8 cellular contexts compared by ENCODE assay signal in the genomic region with DNA sequence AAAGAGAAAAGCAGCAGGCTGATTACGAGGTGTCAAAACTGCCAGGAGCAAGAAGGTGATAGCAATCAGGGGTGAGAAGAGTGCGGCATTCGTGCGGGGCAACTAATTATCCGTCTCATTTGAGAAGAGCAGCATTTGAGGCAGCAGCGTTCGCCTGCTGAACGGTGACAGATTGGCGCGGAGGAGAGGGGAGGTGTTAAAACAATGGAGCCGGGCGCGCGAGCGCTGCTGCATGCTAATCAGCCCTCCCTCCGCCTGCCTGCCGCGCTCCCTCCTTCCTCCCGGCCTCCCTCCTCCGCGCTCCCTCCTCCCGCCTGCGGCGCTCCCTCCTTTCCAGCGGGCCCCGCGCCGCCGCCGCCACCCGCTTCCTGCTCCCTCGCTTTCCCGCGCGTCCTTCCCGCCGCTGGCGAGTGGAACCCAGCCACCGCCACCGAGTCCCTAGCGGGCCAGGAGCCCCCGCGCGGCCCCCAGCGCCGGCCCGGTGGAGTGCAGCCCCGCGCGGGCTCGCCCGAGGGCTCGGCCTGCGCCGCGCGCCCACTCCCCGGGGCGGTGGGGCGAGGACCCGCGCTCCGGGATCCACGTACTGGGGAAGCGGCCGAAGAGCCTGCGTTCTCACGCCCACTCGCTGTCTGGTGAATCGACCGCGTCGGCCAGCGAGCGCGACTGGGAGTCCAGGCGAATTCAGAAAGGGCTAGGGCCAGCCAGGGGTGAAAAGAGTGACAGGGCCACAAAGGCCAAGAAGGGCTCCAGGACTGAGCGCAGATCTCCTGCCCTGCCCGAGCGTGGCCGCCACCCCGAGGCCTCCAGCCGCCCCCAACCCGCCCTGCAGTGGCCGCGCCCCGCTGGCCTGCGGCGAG.
DNase-seq lines count a peak whose midpoint lies in the region; ATAC-seq, FAIRE-seq and TF ChIP-seq lines count a peak whose summit lies in the region.

No MANE protein-coding gene starts in this region.

- H3K9me3 Mint-ChIP-seq in CD14-positive monocyte = peaks cover 0 to 4% (median 0%) of the 10 kb centered on the region in 7 donors

- BruUV-seq in K562 (replicated peaks; lab: Mats Ljungman, UMichigan) = no TSS peak

- peaks cover 30% of the 10 kb centered on the region for H3K4me1 Mint-ChIP-seq in CD14-positive monocyte

- H3K4me1 ChIP-seq in HUES48 (ENCODE audit: control insufficient read depth, insufficient read depth, low read length) (peaks cover 14% of the 10 kb centered on the region), K562 (replicated peaks in 1 of 2; ENCODE audit: control insufficient read depth in 2 of 2, insufficient read depth in 2 of 2, low read length in 2 of 2) (no peaks in the 10 kb centered on the region; a peak in 1 of 5 replicates), psoas muscle (no peaks in the 10 kb centered on the region)

- H3K36me3 Mint-ChIP-seq in CD14-positive monocyte = peaks cover 19 to 21% of the 10 kb centered on the region in 2 donors

- H3K9me3 ChIP-seq in HUES48 (ENCODE audit: control insufficient read depth, insufficient read depth, low read length) (no peaks in the 10 kb centered on the region), K562 (replicated peaks; ENCODE audit: control insufficient read depth, insufficient read depth, low read depth, low read length) (peaks cover 1% of the 10 kb centered on the region; the same call in 1 of the 2 replicates), psoas muscle (no peaks in the 10 kb centered on the region)

- H3K27me3 ChIP-seq in HUES48 (ENCODE audit: control insufficient read depth, insufficient read depth, low read length) (peaks cover 76% of the 10 kb centered on the region), K562 (ENCODE audit: control insufficient read depth in 2 of 2, insufficient read depth in 2 of 2, low read length in 2 of 2) (no peaks in the 10 kb centered on the region), psoas muscle (ENCODE audit: insufficient read depth in 3 of 3, low read length in 2 of 3) (no peaks in the 10 kb centered on the region)

- TF ChIP-seq POLR2A in K562 (conservative IDR thresholded peaks at IDR 0.05) = no peak

- TF ChIP-seq RAD21 in K562 (CRISPR knock-in tag; conservative IDR thresholded peaks at IDR 0.05 in 1 of 2, IDR thresholded peaks at IDR 0.05 in 1 of 2) = no peak

- no peaks in the 10 kb centered on the region for H4K20me1 ChIP-seq in K562 (replicated peaks; ENCODE audit: control insufficient read depth, insufficient read depth, low read length)

- H3K9ac ChIP-seq in HUES48 (ENCODE audit: low read depth, low read length) (no peak overlapping the region), K562 (ENCODE audit: insufficient read depth in 1 of 2, low read depth in 2 of 2, low read length in 2 of 2) (no peak overlapping the region)

- H2AFZ ChIP-seq in K562 (ENCODE audit: low read depth, low read length) = no peak overlapping the region

- WGBS in K562 (ENCODE audit: insufficient coverage, low coverage, missing lambda C conversion rate) = 98% methylated on average over 34 of the region's 89 CpGs
- WGBS in psoas muscle, 3 donors = 13 to 16% (median 14%) methylated on average over 77 to 89 of the region's 89 CpGs

- TF ChIP-seq CTCF in CD14-positive monocyte (IDR thresholded peaks at IDR 0.05) (no peak), K562 (IDR thresholded peaks at IDR 0.05 in 2 of 3, conservative IDR thresholded peaks at IDR 0.05 in 1 of 3; ENCODE audit: insufficient read depth in 2 of 3, low read depth in 1 of 3, low read length in 3 of 3) (no peak), psoas muscle (IDR thresholded peaks at IDR 0.05) (no peak)

- in situ Hi-C loops in K562 (cut with MboI) = no loop called here

- no peak for FAIRE-seq in K562 (lab: Jason Lieb, UNC)

- intact Hi-C loops in CD14-positive monocyte (cut with micrococcal nuclease) (no loop called here), K562 (cut with micrococcal nuclease) (no loop called here), psoas muscle (cut with DNase I) (no loop called here)

- H3K4me3 ChIP-seq in HUES48 (ENCODE audit: low read depth, low read length) (peak overlapping the region; percentile 63), K562 (no peak overlapping the region), psoas muscle (peak overlapping the region; percentile 73)

- peaks cover 13 to 34% (median 15%) of the 10 kb centered on the region in 3 donors for H3K27me3 Mint-ChIP-seq in CD14-positive monocyte (ENCODE audit: low read depth in 3 of 3)

- H3K27ac ChIP-seq in HUES48 (ENCODE audit: low read depth, low read length) (peak overlapping the region; percentile 50), K562 (ENCODE audit: extremely low read depth, low read depth, low read length) (no peak overlapping the region), psoas muscle (no peak overlapping the region)

- H3K27ac Mint-ChIP-seq in CD14-positive monocyte = peak overlapping the region in 1 of 7 donors; percentile 46

- no peaks in the 10 kb centered on the region for H3K9me1 ChIP-seq in K562 (ENCODE audit: control insufficient read depth, insufficient read depth, low read length)

- CTCF ChIA-PET in K562 (lab: Yijun Ruan, JAX; ENCODE audit: low intra/inter-chr PET ratio) = no interaction called here

- no peak for TF ChIP-seq EP300 in K562 (IDR thresholded peaks at IDR 0.05; ENCODE audit: low read length)

- H3K4me2 ChIP-seq in K562 (ENCODE audit: insufficient read depth, low read length) = no peak overlapping the region

- no peaks in the 10 kb centered on the region for H3K79me2 ChIP-seq in K562 (ENCODE audit: control insufficient read depth, insufficient read depth, low read length)

- POLR2A ChIA-PET in K562 (lab: Yijun Ruan, JAX) = no interaction called here

- H3K36me3 ChIP-seq in HUES48 (ENCODE audit: control insufficient read depth, insufficient read depth, low read length) (no peaks in the 10 kb centered on the region), K562 (ENCODE audit: control insufficient read depth, insufficient read depth, low read length) (peaks cover 18% of the 10 kb centered on the region; the same call in 2 of the 3 replicates), psoas muscle (ENCODE audit: insufficient read depth in 1 of 2, low read depth in 1 of 2) (peaks cover 0 to 16% of the 10 kb centered on the region in 2 donors)

- ATAC-seq in GM19351 (IDR thresholded peaks at IDR 0.05; ENCODE audit: unreplicated experiment) = peak; percentile 47
- ATAC-seq in K562 = no peak
- ATAC-seq in psoas muscle = peak; percentile 52 to 79 (median 68)

- peak overlapping the region; percentile 82 to 98 for H3K4me3 Mint-ChIP-seq in CD14-positive monocyte

- DNase-seq in CD14-positive monocyte (ENCODE audit: low spot score) (no peak), T-helper 9 cell (peak; percentile 61), K562 (ENCODE audit: extremely low read depth in 1 of 4, low spot score in 3 of 4) (no peak), iPS DF 19.7 (ENCODE audit: low read depth, low spot score) (peak; percentile 61), psoas muscle (peak; percentile 55 to 75), A172 (ENCODE audit: low spot score) (no peak)

TF ChIP-seq in K562, 482 proteins besides CTCF, POLR2A, EP300 and RAD21:
- TF ChIP-seq ETS2 (tag; IDR thresholded peaks at IDR 0.05; ENCODE audit: borderline replicate concordance, poor library complexity, severe bottlenecking) (no peak), POLR2G (IDR thresholded peaks at IDR 0.05; ENCODE audit: low read depth, low read length) (peak; percentile 64), PCBP2 (IDR thresholded peaks at IDR 0.05; ENCODE audit: low read depth, low read length, poor library complexity, severe bottlenecking) (no peak), CBFA2T2 (conservative IDR thresholded peaks at IDR 0.05) (no peak), PCBP1 (IDR thresholded peaks at IDR 0.05; ENCODE audit: low read depth, low read length, poor library complexity, severe bottlenecking) (peak; percentile 56), CBX2 (IDR thresholded peaks at IDR 0.05; ENCODE audit: insufficient read depth, low read length, poor library complexity, severe bottlenecking) (no peak)
- TF ChIP-seq, protein P1, sequence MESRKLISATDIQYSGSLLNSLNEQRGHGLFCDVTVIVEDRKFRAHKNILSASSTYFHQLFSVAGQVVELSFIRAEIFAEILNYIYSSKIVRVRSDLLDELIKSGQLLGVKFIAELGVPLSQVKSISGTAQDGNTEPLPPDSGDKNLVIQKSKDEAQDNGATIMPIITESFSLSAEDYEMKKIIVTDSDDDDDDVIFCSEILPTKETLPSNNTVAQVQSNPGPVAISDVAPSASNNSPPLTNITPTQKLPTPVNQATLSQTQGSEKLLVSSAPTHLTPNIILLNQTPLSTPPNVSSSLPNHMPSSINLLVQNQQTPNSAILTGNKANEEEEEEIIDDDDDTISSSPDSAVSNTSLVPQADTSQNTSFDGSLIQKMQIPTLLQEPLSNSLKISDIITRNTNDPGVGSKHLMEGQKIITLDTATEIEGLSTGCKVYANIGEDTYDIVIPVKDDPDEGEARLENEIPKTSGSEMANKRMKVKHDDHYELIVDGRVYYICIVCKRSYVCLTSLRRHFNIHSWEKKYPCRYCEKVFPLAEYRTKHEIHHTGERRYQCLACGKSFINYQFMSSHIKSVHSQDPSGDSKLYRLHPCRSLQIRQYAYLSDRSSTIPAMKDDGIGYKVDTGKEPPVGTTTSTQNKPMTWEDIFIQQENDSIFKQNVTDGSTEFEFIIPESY (CRISPR knock-in tag; IDR thresholded peaks at IDR 0.05) = peak; percentile 83
TF ChIP-seq in K562: peak in this region for 3.

Comparison
In these comparisons a context has a peak if more than half of its experiments do, and no peak if none do; other contexts are left out.
1. DNase-seq: peak in T-helper 9 cell (single experiment), iPS DF 19.7 (single experiment) and psoas muscle (2 of 2); none in CD14-positive monocyte (single experiment), K562 (0 of 4) and A172 (single experiment).